18 cellular contexts compared by ENCODE assay signal in genomic region chr19:50564229-50565105, GRCh38. TPM values are rescaled to one million over a fixed set of nuclear protein-coding genes. Genes with fewer than 3 reads are reported as not detected.
DNase-seq lines count a peak whose midpoint lies in the region; ATAC-seq and TF ChIP-seq lines count a peak whose summit lies in the region.
"Had no signal": no experiment of that assay in that cellular context is flagged by ENCODE, and none has a peak within 500 bp of the region (broad histone marks: within the 10 kb centered on the region; RNA-seq: fewer than 3 reads in every experiment).

No MANE protein-coding gene starts in this region.

- H4K20me1 ChIP-seq in neural cell (ENCODE audit: insufficient read depth): peaks cover 31% of the 10 kb centered on the region

- no peak for TF ChIP-seq EP300 in neural cell (conservative IDR thresholded peaks at IDR 0.05; ENCODE audit: poor library complexity, severe bottlenecking)
- TF ChIP-seq EP300 in suprapubic skin (IDR thresholded peaks at IDR 0.05): no peak

- DNase-seq in D341Med (ENCODE audit: low spot score): peak; percentile 27
- no peak for DNase-seq in RWPE2 (ENCODE audit: low spot score)
- no peak for DNase-seq in endothelial cell (ENCODE audit: low spot score)
- DNase-seq in effector memory CD4-positive, alpha-beta T cell: no peak
- no peak for DNase-seq in suprapubic skin (ENCODE audit: low spot score in 2 of 2)
- DNase-seq in middle frontal gyrus (ENCODE audit: extremely low spot score, low spot score): no peak
- DNase-seq in effector CD8-positive, alpha-beta T cell (lab: John Stamatoyannopoulos, UW): no peak
- DNase-seq: ACHN; CD4-positive, CD25-positive, alpha-beta regulatory T cell; DMS53; IMR-90; Kasumi-1; NCI-H1105 treated with DMSO at 0.1 percent for 48 hours; NCI-H187 treated with DMSO at 0.1 percent for 48 hours; NK-92 treated with Interleukin-12 subunit alpha and Interleukin-12 subunit beta, amount 100 ng/mL, for 24 hours had no signal

- peaks cover 3% of the 10 kb centered on the region for H3F3A ChIP-seq in neural cell (ENCODE audit: insufficient read depth, low read length, poor library complexity, severe bottlenecking)

- H3K4me2 ChIP-seq in neural cell (ENCODE audit: low read length): peak overlapping the region; percentile 65

- no peak overlapping the region for H2AFZ ChIP-seq in neural cell (ENCODE audit: low read depth, low read length)

- 56% methylated on average over 16 of the region's 22 CpGs for whole genome bisulfite sequencing in suprapubic skin

- H3K27me3 Mint-ChIP-seq in endothelial cell (ENCODE audit: unreplicated experiment): peaks cover 29% of the 10 kb centered on the region

- peak overlapping the region; percentile 84 for H3K9ac ChIP-seq in neural cell (ENCODE audit: low read length)

- H3K9me2 ChIP-seq in neural cell (ENCODE audit: insufficient read depth, low read length): no peaks in the 10 kb centered on the region

- TF ChIP-seq CTCF in RWPE2 (IDR thresholded peaks at IDR 0.05; ENCODE audit: poor library complexity, severe bottlenecking): no peak
- no peak for TF ChIP-seq CTCF in endothelial cell (IDR thresholded peaks at IDR 0.05; ENCODE audit: unreplicated experiment)
- TF ChIP-seq CTCF in neural cell (IDR thresholded peaks at IDR 0.05; ENCODE audit: poor library complexity, severe bottlenecking): no peak
- no peak for TF ChIP-seq CTCF in suprapubic skin (IDR thresholded peaks at IDR 0.05)

- peaks cover 62% of the 10 kb centered on the region for H3K79me2 ChIP-seq in neural cell (replicated peaks; ENCODE audit: insufficient read depth, low read length)

- H3K27ac ChIP-seq in RWPE2 (ENCODE audit: poor library complexity, severe bottlenecking) (no peak overlapping the region), neural cell (ENCODE audit: low read length) (peak overlapping the region; percentile 59), suprapubic skin (no peak overlapping the region)
- H3K27ac ChIP-seq in effector memory CD4-positive, alpha-beta T cell (ENCODE audit: insufficient read depth, low read length, poor library complexity, severe bottlenecking): no peak overlapping the region

- TF ChIP-seq RAD21 in neural cell (conservative IDR thresholded peaks at IDR 0.05): no peak

- H3K4me1 ChIP-seq in RWPE2 (ENCODE audit: insufficient read depth, poor library complexity, severe bottlenecking): no peaks in the 10 kb centered on the region
- H3K4me1 ChIP-seq in effector memory CD4-positive, alpha-beta T cell (ENCODE audit: control insufficient read depth, insufficient read depth, low read length, poor library complexity, severe bottlenecking): peaks cover 20% of the 10 kb centered on the region
- H3K4me1 ChIP-seq in suprapubic skin: peaks cover 11% of the 10 kb centered on the region

- peak overlapping the region; percentile 31 for H3K27ac Mint-ChIP-seq in endothelial cell (ENCODE audit: unreplicated experiment)
- H3K27ac Mint-ChIP-seq: CD4-positive, CD25-positive, alpha-beta regulatory T cell had no signal

- peaks cover 21% of the 10 kb centered on the region for H3K9me3 Mint-ChIP-seq in endothelial cell (ENCODE audit: unreplicated experiment)
- H3K9me3 Mint-ChIP-seq: CD4-positive, CD25-positive, alpha-beta regulatory T cell had no signal

- ATAC-seq in RWPE2 (ENCODE audit: low read depth): peak; percentile 26; the same call in 1 of the 3 replicates

- H3K36me3 ChIP-seq in RWPE2 (ENCODE audit: low read depth): no peaks in the 10 kb centered on the region
- no peaks in the 10 kb centered on the region for H3K36me3 ChIP-seq in neural cell (ENCODE audit: insufficient read depth, low read length)
- H3K36me3 ChIP-seq in effector memory CD4-positive, alpha-beta T cell (ENCODE audit: control insufficient read depth, insufficient read depth, low read length): no peaks in the 10 kb centered on the region
- no peaks in the 10 kb centered on the region for H3K36me3 ChIP-seq in suprapubic skin

- no peaks in the 10 kb centered on the region for H3K9me3 ChIP-seq in RWPE2 (ENCODE audit: severe bottlenecking)
- H3K9me3 ChIP-seq in neural cell (ENCODE audit: low read length): no peaks in the 10 kb centered on the region
- H3K9me3 ChIP-seq in effector memory CD4-positive, alpha-beta T cell (ENCODE audit: control insufficient read depth, low read length): no peaks in the 10 kb centered on the region
- H3K9me3 ChIP-seq in suprapubic skin: no peaks in the 10 kb centered on the region

- H3K27me3 ChIP-seq in RWPE2 (ENCODE audit: insufficient read depth, poor library complexity, severe bottlenecking) (peaks cover 71% of the 10 kb centered on the region), neural cell (ENCODE audit: insufficient read depth, low read depth, low read length) (no peaks in the 10 kb centered on the region), suprapubic skin (peaks cover 91% of the 10 kb centered on the region)
- H3K27me3 ChIP-seq in effector memory CD4-positive, alpha-beta T cell (replicated peaks; ENCODE audit: control insufficient read depth, insufficient read depth, low read length, poor library complexity, severe bottlenecking): peaks cover 24% of the 10 kb centered on the region

- no peak for TF ChIP-seq POLR2A in suprapubic skin (IDR thresholded peaks at IDR 0.05)

- H3K4me1 Mint-ChIP-seq in endothelial cell (ENCODE audit: unreplicated experiment): no peaks in the 10 kb centered on the region

- H3K4me3 ChIP-seq in RWPE2 (ENCODE audit: severe bottlenecking) (no peak overlapping the region), neural cell (ENCODE audit: low read length) (peak overlapping the region; percentile 87), suprapubic skin (no peak overlapping the region)
- no peak overlapping the region for H3K4me3 ChIP-seq in effector memory CD4-positive, alpha-beta T cell (ENCODE audit: insufficient read depth, low read depth, low read length, poor library complexity, severe bottlenecking)

- H3K36me3 Mint-ChIP-seq in endothelial cell (ENCODE audit: low read depth, unreplicated experiment): peaks cover 19% of the 10 kb centered on the region
- H3K36me3 Mint-ChIP-seq: CD4-positive, CD25-positive, alpha-beta regulatory T cell had no signal

- peak overlapping the region; percentile 54 for H3K4me3 Mint-ChIP-seq in endothelial cell (ENCODE audit: unreplicated experiment)
- H3K4me3 Mint-ChIP-seq: CD4-positive, CD25-positive, alpha-beta regulatory T cell had no signal

TF ChIP-seq in neural cell, 6 proteins besides CTCF, POLR2A, EP300 and RAD21:
- TF ChIP-seq EZH2 (IDR thresholded peaks at IDR 0.05; ENCODE audit: borderline replicate concordance, insufficient read depth, low read length, poor library complexity, severe bottlenecking): no peak
- TF ChIP-seq REST (IDR thresholded peaks at IDR 0.05; ENCODE audit: borderline replicate concordance): no peak
- TF ChIP-seq SMC3 (conservative IDR thresholded peaks at IDR 0.05; ENCODE audit: poor library complexity): no peak
- no peak for TF ChIP-seq POLR2AphosphoS5 (IDR thresholded peaks at IDR 0.05)
- TF ChIP-seq MXI1 (conservative IDR thresholded peaks at IDR 0.05; ENCODE audit: poor library complexity, severe bottlenecking): no peak
- no peak for TF ChIP-seq TAF1 (IDR thresholded peaks at IDR 0.05; ENCODE audit: low read depth)
TF ChIP-seq in neural cell: peak in this region for 0.

RNA-seq across cellular contexts. Expression of gene LRRC4B, which starts 3.8 kb away (rescaled TPM):
- 3.0 TPM for total RNA-seq in endothelial cell (ENCODE audit: unreplicated experiment)
- polyA plus RNA-seq in neural cell: 83.1 and 98.9 TPM in 2 replicates
- 151 and 186 TPM in 2 replicates for polyA minus RNA-seq in neural cell
- 1 to 10 TPM in 2 of 4 donors, under 1 TPM in 2; 0.24 to 1.0 (median 0.81) TPM for total RNA-seq in suprapubic skin
- total RNA-seq: CD4-positive, CD25-positive, alpha-beta regulatory T cell; IMR-90 had no signal
- polyA plus RNA-seq: CD4-positive, CD25-positive, alpha-beta regulatory T cell had no signal

RNA-seq across cellular contexts. Expression of gene ASPDH, which starts 50.8 kb away (rescaled TPM):
- total RNA-seq in endothelial cell (ENCODE audit: unreplicated experiment) (not detected), suprapubic skin (not detected)
- 0.98 TPM in 1 of 2 replicates, not detected in the other for polyA plus RNA-seq in neural cell
- not detected in 2 replicates for polyA minus RNA-seq in neural cell
- total RNA-seq: CD4-positive, CD25-positive, alpha-beta regulatory T cell; H4; IMR-90; SK-MEL-5 had no signal
- polyA plus RNA-seq: CD4-positive, CD25-positive, alpha-beta regulatory T cell; IMR-90 had no signal

RNA-seq across cellular contexts. Expression of gene JOSD2, which starts 53.5 kb away (rescaled TPM):
- total RNA-seq in endothelial cell (ENCODE audit: unreplicated experiment) (0.46 TPM), suprapubic skin (10 to 100 TPM in 3 of 4 donors, 1 to 10 TPM in 1; 9.3 to 31.7 (median 28.7) TPM)
- polyA plus RNA-seq in neural cell: 6.6 and 10.7 TPM in 2 replicates
- polyA minus RNA-seq in neural cell: 2.8 and 2.9 TPM in 2 replicates
